8 cellular contexts compared by ENCODE assay signal in the genomic region with DNA sequence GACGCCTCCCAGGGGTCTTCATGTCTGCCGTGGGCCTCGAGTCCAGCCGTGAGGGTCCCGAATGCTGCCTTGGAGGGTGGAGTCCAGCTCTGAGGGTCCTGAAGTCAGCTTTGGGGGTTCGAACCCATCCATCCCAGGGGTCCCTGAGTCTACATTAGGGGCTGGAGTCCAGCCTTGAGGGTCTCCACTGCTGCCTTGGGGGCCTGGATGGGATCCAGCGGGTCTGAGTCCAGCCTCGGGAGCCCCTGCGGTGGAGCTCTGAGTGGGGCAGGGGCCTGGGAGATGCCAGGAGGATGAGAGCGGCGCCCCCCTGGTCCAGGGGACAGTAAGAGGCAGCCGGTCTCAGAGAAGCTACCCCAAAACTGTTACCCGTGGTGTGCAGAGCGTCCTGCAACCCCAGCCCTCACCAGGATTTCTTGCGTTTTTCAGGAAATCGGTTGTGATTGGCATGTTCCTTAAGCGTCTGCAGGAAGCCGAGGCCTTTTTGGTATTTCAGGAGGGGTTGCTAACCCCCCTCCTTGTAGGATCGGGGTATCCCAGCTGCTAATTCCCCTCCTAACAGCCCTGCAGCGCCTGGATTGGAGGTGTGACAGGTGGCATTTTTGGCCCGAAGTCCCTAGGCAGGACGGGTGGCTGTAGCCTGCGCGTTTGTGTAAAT. TPM values are rescaled to one million over a fixed set of nuclear protein-coding genes. Genes with fewer than 3 reads are reported as not detected.
DNase-seq lines count a peak whose midpoint lies in the region; ATAC-seq and TF ChIP-seq lines count a peak whose summit lies in the region.

No MANE protein-coding gene starts in this region.

- H3K4me1 ChIP-seq in mesendoderm (ENCODE audit: control insufficient read depth, low read depth, low read length) (no peaks in the 10 kb centered on the region), uterus (peaks cover 0 to 13% of the 10 kb centered on the region in 2 donors)

- peaks cover 2% of the 10 kb centered on the region for H3K79me1 ChIP-seq in mesendoderm (ENCODE audit: low read length)

- peak overlapping the region; percentile 56 for H3K27ac ChIP-seq in mesendoderm (ENCODE audit: low read depth, low read length)
- peak overlapping the region; percentile 78 to 86 for H3K27ac ChIP-seq in uterus

- H3K23ac ChIP-seq in mesendoderm (ENCODE audit: low read length), result peak overlapping the region; percentile 89

- no peak for TF ChIP-seq CTCF in uterus (IDR thresholded peaks at IDR 0.05)

- WGBS in mesendoderm (ENCODE audit: extremely low coverage, insufficient coverage, low lambda C conversion rate), result no CpG with 5 or more reads among the region's 24 CpGs

- H2BK5ac ChIP-seq in mesendoderm (ENCODE audit: low read length), result no peak overlapping the region

- no peak for DNase-seq in activated T-cell treated with anti-CD3 and anti-CD28 coated beads, Interleukin-2, amount 50 U/mL, for 24 hours
- DNase-seq in activated T-cell treated with anti-CD3 and anti-CD28 coated beads for 4 hours (no peak), cerebellar cortex (ENCODE audit: low spot score) (peak; percentile 71), mesendoderm (no peak), uterus (peak in 1 of 2 donors; percentile 25), epidermal melanocyte (ENCODE audit: insufficient read length, low spot score) (no peak), occipital lobe (lab: John Stamatoyannopoulos, UW) (no peak)

- TF ChIP-seq POLR2A in uterus (IDR thresholded peaks at IDR 0.05), result no peak

- peak overlapping the region; percentile 86 for H3K4me2 ChIP-seq in mesendoderm (ENCODE audit: low read length)

- no peaks in the 10 kb centered on the region for H3K9me3 Mint-ChIP-seq in activated T-cell treated with anti-CD3 and anti-CD28 coated beads, Interleukin-2, amount 50 U/mL, for 24 hours

- H3K4me1 Mint-ChIP-seq in activated T-cell treated with anti-CD3 and anti-CD28 coated beads, Interleukin-2, amount 50 U/mL, for 24 hours (ENCODE audit: low read depth), result peaks cover 24% of the 10 kb centered on the region

- no peak overlapping the region for H2BK120ac ChIP-seq in mesendoderm (ENCODE audit: low read depth, low read length)

- H3K4me3 Mint-ChIP-seq in activated T-cell treated with anti-CD3 and anti-CD28 coated beads, Interleukin-2, amount 50 U/mL, for 24 hours, result peak overlapping the region; percentile 85

- no peak for ATAC-seq in GM18861 (IDR thresholded peaks at IDR 0.05; ENCODE audit: unreplicated experiment)

- peak overlapping the region; percentile 95 for H3K4ac ChIP-seq in mesendoderm (ENCODE audit: low read depth, low read length)

- peak overlapping the region; percentile 92 for H3K18ac ChIP-seq in mesendoderm (ENCODE audit: low read length)

- no peaks in the 10 kb centered on the region for H3K36me3 ChIP-seq in mesendoderm (ENCODE audit: control insufficient read depth, insufficient read depth, low read length)
- no peaks in the 10 kb centered on the region for H3K36me3 ChIP-seq in uterus

- peak overlapping the region; percentile 90 for H3K27ac Mint-ChIP-seq in activated T-cell treated with anti-CD3 and anti-CD28 coated beads, Interleukin-2, amount 50 U/mL, for 24 hours

- H3K27me3 ChIP-seq in mesendoderm (ENCODE audit: insufficient read depth, low read length, poor library complexity) (no peaks in the 10 kb centered on the region), uterus (no peaks in the 10 kb centered on the region)

- peak overlapping the region; percentile 97 for H3K9ac ChIP-seq in mesendoderm (ENCODE audit: low read length)

- no peaks in the 10 kb centered on the region for H3K9me3 ChIP-seq in uterus

- H3K36me3 Mint-ChIP-seq in activated T-cell treated with anti-CD3 and anti-CD28 coated beads, Interleukin-2, amount 50 U/mL, for 24 hours (ENCODE audit: low read depth), result peaks cover 4% of the 10 kb centered on the region

- H4K5ac ChIP-seq in mesendoderm (ENCODE audit: low read length), result no peak overlapping the region

- H2AK5ac ChIP-seq in mesendoderm (ENCODE audit: low read length), result no peak overlapping the region

- no peaks in the 10 kb centered on the region for H3K27me3 Mint-ChIP-seq in activated T-cell treated with anti-CD3 and anti-CD28 coated beads, Interleukin-2, amount 50 U/mL, for 24 hours

- H4K8ac ChIP-seq in mesendoderm (ENCODE audit: low read depth, low read length), result no peak overlapping the region

- peak overlapping the region; percentile 95 for H3K56ac ChIP-seq in mesendoderm (ENCODE audit: low read length)

- no peak overlapping the region for H2BK15ac ChIP-seq in mesendoderm (replicated peaks; ENCODE audit: low read depth)

- H3K4me3 ChIP-seq in mesendoderm (ENCODE audit: low read length) (peak overlapping the region; percentile 84), uterus (peak overlapping the region; percentile 82 to 84)

- peaks cover 5% of the 10 kb centered on the region for H3K79me2 ChIP-seq in mesendoderm (ENCODE audit: control insufficient read depth, insufficient read depth, low read length)

- intact Hi-C loops in uterus (cut with DNase I; ENCODE audit: low total_unique reads), result no loop called here

RNA-seq across cellular contexts. Expression of a gene that starts 1.7 kb away (rescaled TPM):
- polyA plus RNA-seq in mesendoderm (2013, experiment 1 of 2), result 38.4 TPM
- 38.5 TPM for polyA plus RNA-seq in mesendoderm (2013, experiment 2 of 2)
- total RNA-seq in uterus, result 10 to 100 TPM; 26.2 to 65.3 (median 35.7) TPM
- total RNA-seq in occipital lobe, result 15.0 TPM

RNA-seq across cellular contexts. Expression of a gene that starts 39.1 kb away (rescaled TPM):
- 24.1 TPM for polyA plus RNA-seq in mesendoderm (2013, experiment 1 of 2)
- 26.6 TPM for polyA plus RNA-seq in mesendoderm (2013, experiment 2 of 2)
- total RNA-seq in uterus, result 10 to 100 TPM in 2 of 4 donors, 1 to 10 TPM in 2; 2.8 to 19.5 (median 8.1) TPM
- 16.2 TPM for total RNA-seq in occipital lobe
